19 cellular contexts compared by ENCODE assay signal in genomic region chr5:80741015-80741414, GRCh38.
A peak's percentile ranks its signal among the peaks of the same experiment; 100 is the strongest.
DNase-seq lines count a peak whose midpoint lies in the region; ATAC-seq, FAIRE-seq and TF ChIP-seq lines count a peak whose summit lies in the region.
"Had no signal": no experiment of that assay in that cellular context is flagged by ENCODE, and none has a peak within 500 bp of the region (broad histone marks: within the 10 kb centered on the region; RNA-seq: fewer than 3 reads in every experiment).

No MANE protein-coding gene starts in this region.

- no peaks in the 10 kb centered on the region for H3K27me3 Mint-ChIP-seq in T-helper 1 cell treated with Interleukin-12 subunit alpha and Interleukin-12 subunit beta and Interleukin-4 antibody, amounts not matched to agents 30 μg/mL and 1 μg/mL, for 36 hours (ENCODE audit: low read depth)
- no peaks in the 10 kb centered on the region for H3K27me3 Mint-ChIP-seq in T-cell
- no peaks in the 10 kb centered on the region for H3K27me3 Mint-ChIP-seq in type B pancreatic cell
- H3K27me3 Mint-ChIP-seq: brain; dendritic cell treated with granulocyte-macrophage colony-stimulating factor and Interleukin-4, amounts not matched to agents 40 ng/mL and 50 ng/mL, for 4 days had no signal

- H3K4me3 Mint-ChIP-seq in T-helper 1 cell treated with Interleukin-12 subunit alpha and Interleukin-12 subunit beta and Interleukin-4 antibody, amounts not matched to agents 30 μg/mL and 1 μg/mL, for 36 hours = peak overlapping the region; percentile 26
- H3K4me3 Mint-ChIP-seq in T-cell (peak overlapping the region; percentile 9 to 54 (median 37)), type B pancreatic cell (no peak overlapping the region)
- H3K4me3 Mint-ChIP-seq: brain; dendritic cell treated with granulocyte-macrophage colony-stimulating factor and Interleukin-4, amounts not matched to agents 40 ng/mL and 50 ng/mL, for 4 days; H9 had no signal

- POLR2A ChIA-PET in T-cell (lab: Charles Lee) = interaction anchor here (0.7 kb wide), 2 partner anchors 24 to 362 kb away, joined by 3 read pairs; no protein-coding TSS in a partner anchor

- peaks cover 8% of the 10 kb centered on the region for H3K36me3 ChIP-seq in GM06990 (ENCODE audit: control insufficient read depth, insufficient read depth, low read length)

- no peaks in the 10 kb centered on the region for H3K9me3 Mint-ChIP-seq in T-helper 1 cell treated with Interleukin-12 subunit alpha and Interleukin-12 subunit beta and Interleukin-4 antibody, amounts not matched to agents 30 μg/mL and 1 μg/mL, for 36 hours
- H3K9me3 Mint-ChIP-seq in T-cell (no peaks in the 10 kb centered on the region), type B pancreatic cell (no peaks in the 10 kb centered on the region)
- H3K9me3 Mint-ChIP-seq: activated naive CD4-positive, alpha-beta T cell treated with anti-CD3 and anti-CD28 coated beads, Interleukin-2, amount 50 U/mL, for 72 hours; dendritic cell treated with granulocyte-macrophage colony-stimulating factor and Interleukin-4, amounts not matched to agents 40 ng/mL and 50 ng/mL, for 4 days; H9 had no signal

- CTCF ChIA-PET in T-cell (lab: Charles Lee) = no interaction called here

- ATAC-seq in T-cell (replicated peaks in 1 of 4) = no peak
- ATAC-seq: activated naive CD4-positive, alpha-beta T cell treated with anti-CD3 and anti-CD28 coated beads, Interleukin-2, amount 50 U/mL, for 72 hours had no signal

- no peak for DNase-seq in T-helper 1 cell
- DNase-seq in GM06990 (ENCODE audit: extremely low read depth, insufficient read length) = peak; percentile 15
- no peak for DNase-seq in T-cell
- DNase-seq in GM19239 (ENCODE audit: insufficient read length, low spot score) = no peak
- no peak for DNase-seq in type B pancreatic cell (ENCODE audit: extremely low spot score, unreplicated experiment)
- no peak for DNase-seq in NCI-H226
- DNase-seq: activated CD4-positive, CD25-positive, alpha-beta regulatory T cell; C1 segment of cervical spinal cord; foreskin melanocyte; H9; NCI-H1930; stimulated activated CD4-positive, alpha-beta T cell treated with anti-CD3 and anti-CD28 coated beads, Interleukin-15, amount 100 ng/mL, for 24 hours; stimulated activated naive CD4-positive, alpha-beta T cell; trophoblast cell had no signal

- peak overlapping the region; percentile 56 for H3K27ac Mint-ChIP-seq in T-helper 1 cell treated with Interleukin-12 subunit alpha and Interleukin-12 subunit beta and Interleukin-4 antibody, amounts not matched to agents 30 μg/mL and 1 μg/mL, for 36 hours
- H3K27ac Mint-ChIP-seq in T-cell (peak overlapping the region; percentile 90), type B pancreatic cell (no peak overlapping the region)
- H3K27ac Mint-ChIP-seq: brain; dendritic cell treated with granulocyte-macrophage colony-stimulating factor and Interleukin-4, amounts not matched to agents 40 ng/mL and 50 ng/mL, for 4 days; H9 had no signal

- no peak overlapping the region for H3K4me3 ChIP-seq in GM06990 (replicated peaks; ENCODE audit: low read depth, low read length)

- TF ChIP-seq CTCF in GM06990 (IDR thresholded peaks at IDR 0.05; ENCODE audit: insufficient read depth, low read length, poor library complexity, severe bottlenecking) = no peak
- no peak for TF ChIP-seq CTCF in type B pancreatic cell (conservative IDR thresholded peaks at IDR 0.05)

- H3K4me1 Mint-ChIP-seq in T-helper 1 cell treated with Interleukin-12 subunit alpha and Interleukin-12 subunit beta and Interleukin-4 antibody, amounts not matched to agents 30 μg/mL and 1 μg/mL, for 36 hours (ENCODE audit: low read depth) = peaks cover 22% of the 10 kb centered on the region
- peaks cover 10 to 67% (median 31%) of the 10 kb centered on the region in 3 donors for H3K4me1 Mint-ChIP-seq in T-cell
- peaks cover 8% of the 10 kb centered on the region for H3K4me1 Mint-ChIP-seq in type B pancreatic cell (ENCODE audit: unreplicated experiment)
- H3K4me1 Mint-ChIP-seq: brain had no signal

- peak; percentile 79 for FAIRE-seq in islet of Langerhans (lab: Jason Lieb, UNC)
- no peak for FAIRE-seq in GM19239 (lab: Jason Lieb, UNC)

- H3K27me3 ChIP-seq in GM06990 (replicated peaks; ENCODE audit: control insufficient read depth, insufficient read depth, low read length) = no peaks in the 10 kb centered on the region

- peaks cover 38% of the 10 kb centered on the region for H3K36me3 Mint-ChIP-seq in T-helper 1 cell treated with Interleukin-12 subunit alpha and Interleukin-12 subunit beta and Interleukin-4 antibody, amounts not matched to agents 30 μg/mL and 1 μg/mL, for 36 hours (ENCODE audit: low read depth)
- peaks cover 71% of the 10 kb centered on the region for H3K36me3 Mint-ChIP-seq in T-cell
- peaks cover 24% of the 10 kb centered on the region for H3K36me3 Mint-ChIP-seq in type B pancreatic cell
